Comparison of ENCODE assay signal across 28 cellular contexts in the genomic region with DNA sequence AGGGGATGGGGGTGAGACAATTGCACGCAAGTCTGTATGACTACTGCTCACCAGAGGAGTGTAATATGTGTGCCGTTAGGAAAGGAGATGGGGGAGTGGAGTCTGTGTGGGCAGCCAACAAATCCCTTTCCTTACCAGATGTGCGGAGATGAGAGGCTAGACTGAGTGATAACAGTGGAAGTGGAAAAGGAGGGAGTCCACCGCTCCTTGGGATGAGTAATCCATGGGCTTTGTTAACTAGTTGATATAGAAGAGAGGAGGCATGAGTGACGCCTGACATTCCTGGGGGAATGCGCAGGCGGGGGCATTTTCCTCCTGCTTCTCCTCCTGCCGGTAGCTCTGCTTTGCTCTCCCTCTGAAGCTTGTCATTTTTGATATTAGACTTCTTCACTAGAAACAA.
"Had no signal": no experiment of that assay in that cellular context is flagged by ENCODE, and none has a peak within 500 bp of the region (broad histone marks: within the 10 kb centered on the region; RNA-seq: fewer than 3 reads in every experiment).

No MANE protein-coding gene starts in this region.

- H3K9me3 Mint-ChIP-seq: immature natural killer cell; naive thymus-derived CD8-positive, alpha-beta T cell; nephron; neural progenitor cell; stimulated activated naive B cell treated with anti-CD40 and anti-IgM and Interleukin-4, amounts not matched to agents 10 μg/mL and 1 μg/mL and 100 μg/mL, for 72 hours; stimulated activated naive CD8-positive, alpha-beta T cell treated with anti-CD3 and anti-CD28 coated beads, Interleukin-15, Interleukin-2, amounts not matched to agents 100 ng/mL and 50 ng/mL, for 24 hours; type B pancreatic cell had no signal

- H3K27ac ChIP-seq: left lung, lower lobe of right lung, neural progenitor cell, neutrophil, parathyroid adenoma, psoas muscle, right atrium auricular region, right lobe of liver, tibial nerve, uterus had no signal

- H3K36me3 ChIP-seq: uterus had no signal

- H3K27me3 Mint-ChIP-seq: naive thymus-derived CD8-positive, alpha-beta T cell; stimulated activated naive B cell treated with anti-CD40 and anti-IgM and Interleukin-4, amounts not matched to agents 10 μg/mL and 1 μg/mL and 100 μg/mL, for 72 hours; stimulated activated naive CD8-positive, alpha-beta T cell treated with anti-CD3 and anti-CD28 coated beads, Interleukin-15, Interleukin-2, amounts not matched to agents 100 ng/mL and 50 ng/mL, for 24 hours; type B pancreatic cell had no signal

- H3K4me1 Mint-ChIP-seq: immature natural killer cell; nephron; neural progenitor cell; stimulated activated naive B cell treated with anti-CD40 and anti-IgM and Interleukin-4, amounts not matched to agents 10 μg/mL and 1 μg/mL and 100 μg/mL, for 72 hours had no signal

- H2AFZ ChIP-seq: neural progenitor cell, parathyroid adenoma had no signal

- H3K4me1 ChIP-seq: left lung, lower lobe of right lung, neural progenitor cell, parathyroid adenoma, psoas muscle, right atrium auricular region, right lobe of liver, tibial nerve, uterus had no signal

- H3K4me2 ChIP-seq: neural progenitor cell, smooth muscle cell had no signal

- H3K27ac Mint-ChIP-seq: nephron; neural progenitor cell; stimulated activated naive B cell treated with anti-CD40 and anti-IgM and Interleukin-4, amounts not matched to agents 10 μg/mL and 1 μg/mL and 100 μg/mL, for 72 hours; stimulated activated naive CD8-positive, alpha-beta T cell treated with anti-CD3 and anti-CD28 coated beads, Interleukin-15, Interleukin-2, amounts not matched to agents 100 ng/mL and 50 ng/mL, for 24 hours; type B pancreatic cell had no signal

- ATAC-seq: left colon; left lung; lower lobe of right lung; naive thymus-derived CD8-positive, alpha-beta T cell; psoas muscle; right lobe of liver; stimulated activated naive B cell treated with anti-CD40 and anti-IgM and Interleukin-4, amounts not matched to agents 10 μg/mL and 1 μg/mL and 100 μg/mL, for 72 hours had no signal

- H3K27me3 ChIP-seq: left lung, neural progenitor cell, neutrophil, right atrium auricular region, right lobe of liver, tibial nerve, uterus had no signal

- H3K4me3 ChIP-seq: left lung, lower lobe of right lung, neural progenitor cell, psoas muscle, right atrium auricular region, right lobe of liver, smooth muscle cell, tibial nerve, uterus had no signal

- DNase-seq: hypothalamus; immature natural killer cell; kidney; left colon; left lung; lower lobe of right lung; mammary epithelial cell; mesenchymal stem cell; naive thymus-derived CD8-positive, alpha-beta T cell; occipital lobe; psoas muscle; right lobe of liver; stimulated activated CD4-positive, alpha-beta T cell treated with anti-CD3 and anti-CD28 coated beads, Interleukin-1b, Interleukin-23, amount 100 ng/mL, for 48 hours; stimulated activated CD4-positive, alpha-beta T cell treated with anti-CD3 and anti-CD28 coated beads, Interleukin-2, amount 100 ng/mL, for 48 hours; stimulated activated CD4-positive, alpha-beta T cell treated with anti-CD3 and anti-CD28 coated beads, Interleukin-4, amount 100 ng/mL, for 4 hours; stimulated activated CD8-positive, alpha-beta memory T cell treated with anti-CD3 and anti-CD28 coated beads, Interleukin-4, amount 100 ng/mL, for 48 hours; stimulated activated naive B cell treated with anti-CD40 and anti-IgM and Interleukin-4, amounts not matched to agents 10 μg/mL and 1 μg/mL and 100 μg/mL, for 72 hours; substantia nigra; uterus had no signal

- H3K79me2 ChIP-seq: parathyroid adenoma had no signal

- H3K4me3 Mint-ChIP-seq: immature natural killer cell; naive thymus-derived CD8-positive, alpha-beta T cell; nephron; neural progenitor cell; stimulated activated naive B cell treated with anti-CD40 and anti-IgM and Interleukin-4, amounts not matched to agents 10 μg/mL and 1 μg/mL and 100 μg/mL, for 72 hours; stimulated activated naive CD8-positive, alpha-beta T cell treated with anti-CD3 and anti-CD28 coated beads, Interleukin-15, Interleukin-2, amounts not matched to agents 100 ng/mL and 50 ng/mL, for 24 hours; type B pancreatic cell had no signal
